In the genomic region with DNA sequence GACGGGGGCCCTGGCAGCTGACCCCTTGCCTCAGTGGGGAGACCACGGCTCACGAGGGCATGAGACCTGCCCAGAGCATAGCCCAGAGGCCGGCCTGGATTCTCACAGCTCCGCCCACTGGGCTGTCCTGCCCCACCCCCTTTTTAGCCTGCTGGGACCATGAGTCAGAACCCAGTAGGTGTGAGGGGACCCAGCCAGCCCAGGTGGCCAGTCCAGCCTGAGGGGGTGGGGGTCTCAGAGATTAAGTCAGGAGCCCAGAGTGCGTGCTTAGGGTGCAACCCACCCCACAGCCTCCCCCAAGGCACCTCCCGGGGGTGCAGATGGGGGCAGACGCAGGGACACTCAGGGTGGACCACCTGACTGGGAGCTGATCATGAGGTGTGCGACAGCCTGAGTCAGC, we compare ENCODE assay signal across 9 cellular contexts. TPM values are rescaled to one million over a fixed set of nuclear protein-coding genes. Genes with fewer than 3 reads are reported as not detected.
A peak's percentile ranks its signal among the peaks of the same experiment; 100 is the strongest.
DNase-seq lines count a peak whose midpoint lies in the region; ATAC-seq and TF ChIP-seq lines count a peak whose summit lies in the region.
"Had no signal": no experiment of that assay in that cellular context is flagged by ENCODE, and none has a peak within 500 bp of the region (broad histone marks: within the 10 kb centered on the region; RNA-seq: fewer than 3 reads in every experiment).

No MANE protein-coding gene starts in this region.

- H3K4me3 Mint-ChIP-seq in activated naive CD8-positive, alpha-beta T cell treated with anti-CD3 and anti-CD28 coated beads, Interleukin-2, amount 50 U/mL, for 24 hours, result no peak overlapping the region
- no peak overlapping the region for H3K4me3 Mint-ChIP-seq in activated naive CD8-positive, alpha-beta T cell treated with anti-CD3 and anti-CD28 coated beads for 36 hours
- H3K4me3 Mint-ChIP-seq: CD14-positive monocyte had no signal

- TF ChIP-seq CTCF in transverse colon (IDR thresholded peaks at IDR 0.05), result no peak

- H3K4me1 ChIP-seq in transverse colon, result peaks cover 39 to 58% (median 53%) of the 10 kb centered on the region in 4 donors

- H3K36me3 ChIP-seq in transverse colon, result peaks cover 0 to 4% (median 0%) of the 10 kb centered on the region in 4 donors

- no peaks in the 10 kb centered on the region for H3K9me3 Mint-ChIP-seq in activated naive CD8-positive, alpha-beta T cell treated with anti-CD3 and anti-CD28 coated beads, Interleukin-2, amount 50 U/mL, for 24 hours
- H3K9me3 Mint-ChIP-seq in activated naive CD8-positive, alpha-beta T cell treated with anti-CD3 and anti-CD28 coated beads for 36 hours, result no peaks in the 10 kb centered on the region
- H3K9me3 Mint-ChIP-seq: CD14-positive monocyte had no signal

- peak overlapping the region; percentile 75 to 82 (median 77) for H3K27ac ChIP-seq in transverse colon

- WGBS in transverse colon (ENCODE audit: low coverage in 1 of 2), 2 donors, result 73% methylated on average over 9 of the region's 9 CpGs; no CpG with 5 or more reads in 1 of the 2 donors

- no peaks in the 10 kb centered on the region for H3K4me1 Mint-ChIP-seq in activated naive CD8-positive, alpha-beta T cell treated with anti-CD3 and anti-CD28 coated beads, Interleukin-2, amount 50 U/mL, for 24 hours
- no peaks in the 10 kb centered on the region for H3K4me1 Mint-ChIP-seq in activated naive CD8-positive, alpha-beta T cell treated with anti-CD3 and anti-CD28 coated beads for 36 hours

- no peaks in the 10 kb centered on the region for H3K36me3 Mint-ChIP-seq in activated naive CD8-positive, alpha-beta T cell treated with anti-CD3 and anti-CD28 coated beads, Interleukin-2, amount 50 U/mL, for 24 hours (ENCODE audit: low read depth)
- H3K36me3 Mint-ChIP-seq in activated naive CD8-positive, alpha-beta T cell treated with anti-CD3 and anti-CD28 coated beads for 36 hours, result no peaks in the 10 kb centered on the region

- H3K27me3 Mint-ChIP-seq in activated naive CD8-positive, alpha-beta T cell treated with anti-CD3 and anti-CD28 coated beads, Interleukin-2, amount 50 U/mL, for 24 hours, result no peaks in the 10 kb centered on the region
- H3K27me3 Mint-ChIP-seq in activated naive CD8-positive, alpha-beta T cell treated with anti-CD3 and anti-CD28 coated beads for 36 hours, result no peaks in the 10 kb centered on the region

- no peaks in the 10 kb centered on the region for H3K27me3 ChIP-seq in transverse colon

- TF ChIP-seq POLR2A in transverse colon (IDR thresholded peaks at IDR 0.05), result no peak

- in situ Hi-C loops in transverse colon (cut with MboI; ENCODE audit: low pct_ligation_motif_present in 1 of 4, low pct_unique_long_range_greater_than_20kb in 1 of 4, low sequenced_read_pairs in 3 of 4), result loop anchor here in 2 of 4 donors (10.0 to 25.0 kb wide), 2 partner anchors 105 to 427 kb away; partner anchors contain the start of gene CELSR1 (in 1 of the 2)

- no peak for ATAC-seq in activated naive CD8-positive, alpha-beta T cell treated with anti-CD3 and anti-CD28 coated beads, Interleukin-2, amount 50 U/mL, for 24 hours

- H3K4me3 ChIP-seq in transverse colon, result no peak overlapping the region

- intact Hi-C loops in transverse colon (cut with DNase I; ENCODE audit: low total_unique reads), result no loop called here

- DNase-seq in activated naive CD8-positive, alpha-beta T cell treated with anti-CD3 and anti-CD28 coated beads, Interleukin-2, amount 50 U/mL, for 24 hours, result peak; percentile 32
- DNase-seq in activated naive CD8-positive, alpha-beta T cell treated with anti-CD3 and anti-CD28 coated beads for 36 hours, result no peak
- DNase-seq in amniotic epithelial cell (ENCODE audit: low read depth) (peak; percentile 27), iris pigment epithelial cell (ENCODE audit: low read depth) (peak; percentile 32), transverse colon (no peak), NCI-H1417 (lab: John Stamatoyannopoulos, UW) (no peak), EL (no peak), NOMO-1 treated with dmso at 0.1 percent for 144 hours (lab: John Stamatoyannopoulos, UW; ENCODE audit: unreplicated experiment) (no peak)

- TF ChIP-seq EP300 in transverse colon (IDR thresholded peaks at IDR 0.05; ENCODE audit: low read depth), result no peak

- H3K27ac Mint-ChIP-seq in activated naive CD8-positive, alpha-beta T cell treated with anti-CD3 and anti-CD28 coated beads, Interleukin-2, amount 50 U/mL, for 24 hours, result no peak overlapping the region
- H3K27ac Mint-ChIP-seq in activated naive CD8-positive, alpha-beta T cell treated with anti-CD3 and anti-CD28 coated beads for 36 hours, result no peak overlapping the region
- H3K27ac Mint-ChIP-seq: CD14-positive monocyte had no signal

- H3K9me3 ChIP-seq in transverse colon, result no peaks in the 10 kb centered on the region

RNA-seq across cellular contexts. Expression of gene PPARA, which starts 40.1 kb away (rescaled TPM):
- total RNA-seq in activated naive CD8-positive, alpha-beta T cell treated with anti-CD3 and anti-CD28 coated beads for 36 hours, result 1 to 10 TPM; 6.0 to 6.4 TPM
- 10 to 100 TPM; 52.0 to 88.1 (median 74.7) TPM for total RNA-seq in transverse colon

Comparison
In these comparisons a context has a peak if more than half of its experiments do, and no peak if none do; other contexts are left out.
1. DNase-seq: peak in activated naive CD8-positive, alpha-beta T cell treated with anti-CD3 and anti-CD28 coated beads, Interleukin-2, amount 50 U/mL, for 24 hours (single experiment), amniotic epithelial cell (single experiment) and iris pigment epithelial cell (single experiment); none in activated naive CD8-positive, alpha-beta T cell treated with anti-CD3 and anti-CD28 coated beads for 36 hours (single experiment), transverse colon (single experiment), NCI-H1417 (0 of 3), EL (single experiment) and NOMO-1 treated with dmso at 0.1 percent for 144 hours (single experiment).
2. RNA of gene PPARA, which starts 40.1 kb away (total RNA-seq): 52.0 to 88.1 TPM in transverse colon; 6.0 to 6.4 TPM in activated naive CD8-positive, alpha-beta T cell treated with anti-CD3 and anti-CD28 coated beads for 36 hours; every median in the first group is over 4 times any median in the second.